Comparison of ENCODE assay signal across 8 cellular contexts in the genomic region with DNA sequence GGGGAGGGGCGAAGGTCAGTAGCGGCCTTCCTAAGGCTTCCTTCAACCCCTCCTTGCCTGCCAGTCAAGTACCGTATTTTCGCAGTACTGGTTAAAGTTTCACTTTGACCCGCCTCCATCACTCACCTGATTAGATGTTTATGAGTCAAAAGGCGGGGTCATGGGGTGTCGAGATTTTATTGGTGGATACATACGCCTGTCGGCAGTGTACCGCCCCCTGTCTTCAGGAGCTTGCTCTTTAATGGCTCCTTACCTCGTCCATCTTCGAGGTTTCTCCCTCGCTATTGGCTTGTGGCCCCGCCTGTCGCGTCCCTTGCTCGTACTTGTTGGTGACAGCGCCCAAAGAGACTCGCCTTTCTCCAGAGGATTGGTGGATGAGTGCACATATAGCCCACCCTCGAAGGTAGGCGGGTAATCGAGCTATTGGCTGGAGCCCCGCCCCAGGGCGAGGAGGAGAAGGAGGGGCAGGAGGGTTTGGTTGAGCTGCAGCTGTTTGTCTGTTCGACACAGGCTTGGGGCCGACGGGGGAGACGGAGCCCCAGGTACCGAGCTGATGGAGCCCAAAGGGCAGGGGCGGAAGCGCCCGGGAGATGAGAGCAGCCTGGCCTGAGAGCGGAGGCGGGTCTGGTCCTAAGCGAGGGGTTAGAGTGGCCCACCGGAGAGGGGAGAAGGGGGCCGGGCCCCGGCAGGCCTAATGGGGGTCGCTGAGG. TPM values are rescaled to one million over a fixed set of nuclear protein-coding genes. Genes with fewer than 3 reads are reported as not detected.
DNase-seq lines count a peak whose midpoint lies in the region; ATAC-seq and TF ChIP-seq lines count a peak whose summit lies in the region.

A gene with protein sequence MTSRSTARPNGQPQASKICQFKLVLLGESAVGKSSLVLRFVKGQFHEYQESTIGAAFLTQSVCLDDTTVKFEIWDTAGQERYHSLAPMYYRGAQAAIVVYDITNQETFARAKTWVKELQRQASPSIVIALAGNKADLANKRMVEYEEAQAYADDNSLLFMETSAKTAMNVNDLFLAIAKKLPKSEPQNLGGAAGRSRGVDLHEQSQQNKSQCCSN (plus strand): TSS at position 481 of the 710 bp plus-strand sequence. CDS start 12,883 bp downstream, outside the sequence.

- H3K27me3 ChIP-seq in heart left ventricle, result no peaks in the 10 kb centered on the region

- H3K27me3 Mint-ChIP-seq in T-cell, result no peaks in the 10 kb centered on the region
- no peaks in the 10 kb centered on the region for H3K27me3 Mint-ChIP-seq in type B pancreatic cell

- H3K27ac ChIP-seq in heart left ventricle, result peak within 1 kb of the TSS; percentile 84 to 99 (median 96)

- POLR2A ChIA-PET in T-cell (lab: Charles Lee), result interaction anchor here (0.5 to 2.5 kb wide), 26 partner anchors 8 to 706 kb away, joined by 3 to 15 read pairs (median 4); partner anchors contain the start of genes ORMDL2 (in 2 of the 2), SARNP (in 2 of the 2), DNAJC14 (in 1 of the 2) and IL23A (in 1 of the 2)

- peaks cover 22 to 27% (median 24%) of the 10 kb centered on the region in 3 donors for H3K4me1 Mint-ChIP-seq in T-cell
- H3K4me1 Mint-ChIP-seq in type B pancreatic cell (ENCODE audit: unreplicated experiment), result peaks cover 11% of the 10 kb centered on the region

- DNase-seq in GM13977 (ENCODE audit: low spot score) (peak; percentile 96), NCI-H146 (lab: John Stamatoyannopoulos, UW) (peak; percentile 100), T-cell (peak; percentile 92 to 100 (median 98)), amniotic epithelial cell (ENCODE audit: low read depth) (peak; percentile 100), heart left ventricle (peak; percentile 98 to 100 (median 100)), pons (ENCODE audit: low spot score) (peak; percentile 100), type B pancreatic cell (ENCODE audit: extremely low spot score, unreplicated experiment) (peak; percentile 97)

- TF ChIP-seq CTCF in GM13977 (IDR thresholded peaks at IDR 0.05; ENCODE audit: extremely low read depth, insufficient read depth, missing control alignments) (no peak), heart left ventricle (IDR thresholded peaks at IDR 0.05) (peak in 8 of 12 donors; percentile 9 to 51 (median 34)), type B pancreatic cell (conservative IDR thresholded peaks at IDR 0.05) (no peak)

- intact Hi-C loops in heart left ventricle (cut with DNase I), result loop anchor here in 2 of 10 donors (5.0 kb wide), 3 partner anchors 41 to 156 kb away; partner anchors contain the start of genes DGKA (in 1 of the 2), ORMDL2 (in 1 of the 2), PYM1 (in 1 of the 2) and SARNP (in 1 of the 2)

- H3K9me3 ChIP-seq in heart left ventricle, result no peaks in the 10 kb centered on the region

- H3K4me1 ChIP-seq in heart left ventricle, result peaks cover 0 to 55% (median 30%) of the 10 kb centered on the region in 12 donors

- H3K9me3 Mint-ChIP-seq in T-cell (no peaks in the 10 kb centered on the region), type B pancreatic cell (no peaks in the 10 kb centered on the region)

- 0 to 1% (median 0%) methylated on average over 34 to 39 of the region's 39 CpGs for WGBS in heart left ventricle, 4 donors

- peak; percentile 96 to 99 for TF ChIP-seq POLR2A in heart left ventricle (IDR thresholded peaks at IDR 0.05)

- H3K36me3 ChIP-seq in heart left ventricle, result peaks cover 0 to 25% (median 0%) of the 10 kb centered on the region in 9 donors

- no peak within 1 kb of the TSS for H3K4me3 Mint-ChIP-seq in T-cell
- H3K4me3 Mint-ChIP-seq in type B pancreatic cell, result no peak within 1 kb of the TSS

- peak within 1 kb of the TSS; percentile 84 to 100 (median 92) for H3K4me3 ChIP-seq in heart left ventricle

- peak; percentile 93 for ATAC-seq in HG02870 (IDR thresholded peaks at IDR 0.05; ENCODE audit: unreplicated experiment)
- ATAC-seq in T-cell (replicated peaks in 1 of 4), result peak; percentile 91 to 93 (median 92)
- ATAC-seq in heart left ventricle, result peak; percentile 94 to 96 (median 95)

- H3K36me3 Mint-ChIP-seq in T-cell (peaks cover 6% of the 10 kb centered on the region), type B pancreatic cell (peaks cover 12% of the 10 kb centered on the region)

- in situ Hi-C loops in GM13977 (cut with MboI; ENCODE audit: low pct_unique_long_range_greater_than_20kb, low sequenced_read_pairs, unreplicated experiment), result no loop called here

- CTCF ChIA-PET in T-cell (lab: Charles Lee), result interaction anchor here (0.5 to 2.5 kb wide), 30 partner anchors 8 to 663 kb away, joined by 3 to 26 read pairs (median 4); partner anchors contain the start of genes DNAJC14 (in 2 of the 2), ANKRD52 (in 1 of the 2), DGKA (in 1 of the 2) and ESYT1 (in 1 of the 2)

- H3K27ac Mint-ChIP-seq in T-cell (no peak within 1 kb of the TSS), type B pancreatic cell (no peak within 1 kb of the TSS)

RNA-seq across cellular contexts. Expression of the gene that starts here (rescaled TPM):
- total RNA-seq in T-cell (10 to 100 TPM; 58.6 to 99.8 (median 85.7) TPM), heart left ventricle (100 to 1,000 TPM in 8 of 9 donors, 10 to 100 TPM in 1; 97.5 to 135 (median 119) TPM), type B pancreatic cell (ENCODE audit: low replicate concordance) (105 and 131 TPM in 2 replicates)
- 10 to 100 TPM; 57.5 to 86.5 TPM for polyA plus RNA-seq in heart left ventricle

Comparison
In these comparisons a context has a peak if more than half of its experiments do, and no peak if none do; other contexts are left out.
1. Peak in every context shown above with its lines: DNase-seq, ATAC-seq, H3K4me3 ChIP-seq and H3K27ac ChIP-seq.
2. CTCF ChIP-seq: peak in heart left ventricle (8 of 12); none in GM13977 (single experiment) and type B pancreatic cell (single experiment).